In genomic region chr5:14869286-14870164, GRCh38 we compare ENCODE assay signal across 8 cellular contexts. TPM values are rescaled to one million over a fixed set of nuclear protein-coding genes. Genes with fewer than 3 reads are reported as not detected.
DNase-seq lines count a peak whose midpoint lies in the region; TF ChIP-seq lines count a peak whose summit lies in the region.

No MANE protein-coding gene starts in this region.

- intact Hi-C loops in left ventricle myocardium inferior (cut with micrococcal nuclease), result loop anchor here (10.0 kb wide), 2 partner anchors 125 to 135 kb away; no protein-coding TSS in a partner anchor

- peak overlapping the region; percentile 91 for H3K4me3 ChIP-seq in left ventricle myocardium inferior

- POLR2A ChIA-PET in activated CD4-positive, alpha-beta memory T cell treated with anti-CD3 and anti-CD28 coated beads, Interleukin-2, amount 10 ng/mL, durations not matched to agents 7 days and 5 days (lab: Charles Lee), result interaction anchor here (0.7 to 2.2 kb wide), 14 partner anchors 29 to 275 kb away, joined by 3 to 18 read pairs (median 4); partner anchors contain the start of gene OTULIN

- peak; percentile 27 for DNase-seq in activated CD4-positive, alpha-beta memory T cell treated with anti-CD3 and anti-CD28 coated beads, Interleukin-2, amount 10 ng/mL, durations not matched to agents 7 days and 5 days
- no peak for DNase-seq in left ventricle myocardium inferior
- peak in 2 of 3 experiments; percentile 11 to 37 for DNase-seq in stimulated activated CD4-positive, alpha-beta T cell treated with anti-CD3 and anti-CD28 coated beads, TNF-alpha, amount 100 ng/mL, for 24 hours (ENCODE audit: low read depth in 3 of 3)
- DNase-seq in GF-D8 (lab: John Stamatoyannopoulos, UW), result no peak
- DNase-seq in islet precursor cell, result no peak
- DNase-seq in H4 (ENCODE audit: low spot score), result no peak
- no peak for DNase-seq in NCI-H774 (lab: John Stamatoyannopoulos, UW)

- TF ChIP-seq CTCF in left ventricle myocardium inferior (IDR thresholded peaks at IDR 0.05; ENCODE audit: borderline replicate concordance), result no peak

- H3K9me3 Mint-ChIP-seq in IgD-negative memory B cell, result no peaks in the 10 kb centered on the region
- H3K9me3 Mint-ChIP-seq in activated CD4-positive, alpha-beta memory T cell treated with anti-CD3 and anti-CD28 coated beads, Interleukin-2, amount 10 ng/mL, durations not matched to agents 7 days and 5 days, result no peaks in the 10 kb centered on the region

- H3K4me1 Mint-ChIP-seq in IgD-negative memory B cell, result peaks cover 22 to 30% (median 22%) of the 10 kb centered on the region in 3 donors
- peaks cover 32% of the 10 kb centered on the region for H3K4me1 Mint-ChIP-seq in activated CD4-positive, alpha-beta memory T cell treated with anti-CD3 and anti-CD28 coated beads, Interleukin-2, amount 10 ng/mL, durations not matched to agents 7 days and 5 days

- no peaks in the 10 kb centered on the region for H3K9me3 ChIP-seq in left ventricle myocardium inferior (replicated peaks)

- H3K4me3 Mint-ChIP-seq in IgD-negative memory B cell, result peak overlapping the region; percentile 90 to 98 (median 96)
- peak overlapping the region; percentile 89 for H3K4me3 Mint-ChIP-seq in activated CD4-positive, alpha-beta memory T cell treated with anti-CD3 and anti-CD28 coated beads, Interleukin-2, amount 10 ng/mL, durations not matched to agents 7 days and 5 days

- peak overlapping the region; percentile 99 for H3K27ac ChIP-seq in left ventricle myocardium inferior (replicated peaks)

- peak overlapping the region; percentile 2 to 96 (median 94) for H3K27ac Mint-ChIP-seq in IgD-negative memory B cell
- peak overlapping the region; percentile 77 for H3K27ac Mint-ChIP-seq in activated CD4-positive, alpha-beta memory T cell treated with anti-CD3 and anti-CD28 coated beads, Interleukin-2, amount 10 ng/mL, durations not matched to agents 7 days and 5 days

- no peaks in the 10 kb centered on the region for H3K36me3 ChIP-seq in left ventricle myocardium inferior

- CTCF ChIA-PET in activated CD4-positive, alpha-beta memory T cell treated with anti-CD3 and anti-CD28 coated beads, Interleukin-2, amount 10 ng/mL, durations not matched to agents 7 days and 5 days (lab: Charles Lee), result interaction anchor here (0.6 to 4.3 kb wide), 12 partner anchors 9 to 184 kb away, joined by 3 to 27 read pairs (median 5); no protein-coding TSS in a partner anchor

- no peaks in the 10 kb centered on the region for H3K27me3 ChIP-seq in left ventricle myocardium inferior (ENCODE audit: low read depth)

- H3K36me3 Mint-ChIP-seq in IgD-negative memory B cell, result no peaks in the 10 kb centered on the region
- H3K36me3 Mint-ChIP-seq in activated CD4-positive, alpha-beta memory T cell treated with anti-CD3 and anti-CD28 coated beads, Interleukin-2, amount 10 ng/mL, durations not matched to agents 7 days and 5 days (ENCODE audit: low read depth), result peaks cover 16% of the 10 kb centered on the region

- peaks cover 61% of the 10 kb centered on the region for H3K4me1 ChIP-seq in left ventricle myocardium inferior

- no peaks in the 10 kb centered on the region for H3K27me3 Mint-ChIP-seq in IgD-negative memory B cell
- no peaks in the 10 kb centered on the region for H3K27me3 Mint-ChIP-seq in activated CD4-positive, alpha-beta memory T cell treated with anti-CD3 and anti-CD28 coated beads, Interleukin-2, amount 10 ng/mL, durations not matched to agents 7 days and 5 days

RNA-seq across cellular contexts. Expression of gene ANKH, which starts 2.1 kb away (rescaled TPM):
- polyA plus RNA-seq in IgD-negative memory B cell, result 18.4 TPM
- total RNA-seq in activated CD4-positive, alpha-beta memory T cell treated with anti-CD3 and anti-CD28 coated beads, Interleukin-2, amount 10 ng/mL, durations not matched to agents 7 days and 5 days, result 10 to 100 TPM; 83.7 to 87.0 TPM
- 227 TPM for total RNA-seq in left ventricle myocardium inferior
- total RNA-seq in H4 (2014; rRNA removed; shearing (Covaris generic)), result 20.8 and 46.2 TPM in 2 replicates

Comparison
In these comparisons a context has a peak if more than half of its experiments do, and no peak if none do; other contexts are left out.
1. DNase-seq: peak in activated CD4-positive, alpha-beta memory T cell treated with anti-CD3 and anti-CD28 coated beads, Interleukin-2, amount 10 ng/mL, durations not matched to agents 7 days and 5 days (single experiment) and stimulated activated CD4-positive, alpha-beta T cell treated with anti-CD3 and anti-CD28 coated beads, TNF-alpha, amount 100 ng/mL, for 24 hours (2 of 3); none in left ventricle myocardium inferior (single experiment), GF-D8 (single experiment), islet precursor cell (single experiment), H4 (single experiment) and NCI-H774 (single experiment).